2 cellular contexts compared by ENCODE assay signal in the genomic region with DNA sequence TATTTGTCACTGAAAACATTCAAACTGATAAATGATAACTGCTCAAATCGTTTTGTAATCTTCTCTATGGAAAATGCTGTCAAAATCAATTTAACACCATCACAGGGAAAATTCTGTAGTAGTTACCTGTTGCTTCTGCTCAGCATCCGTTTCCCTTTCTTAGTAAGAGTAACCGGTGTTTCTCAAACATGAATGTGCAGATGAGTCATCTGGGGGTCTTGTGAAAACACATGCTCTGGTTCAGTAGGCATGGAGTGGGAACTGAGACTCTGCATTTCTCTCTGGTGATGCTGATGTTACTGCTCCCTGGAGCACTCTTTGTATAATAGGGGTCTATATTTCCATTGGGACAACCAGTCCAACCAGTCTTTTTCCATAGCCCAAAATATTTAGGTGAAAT.
A peak's percentile ranks its signal among the peaks of the same experiment; 100 is the strongest.
TF ChIP-seq lines count a peak whose summit lies in the region.

No MANE protein-coding gene starts in this region.

TF ChIP-seq in GM12878, 131 proteins besides CTCF, POLR2A, EP300 and RAD21 (continued from another document):
- no peak for TF ChIP-seq PML (IDR thresholded peaks at IDR 0.05; ENCODE audit: low read length)
- TF ChIP-seq, protein P1, sequence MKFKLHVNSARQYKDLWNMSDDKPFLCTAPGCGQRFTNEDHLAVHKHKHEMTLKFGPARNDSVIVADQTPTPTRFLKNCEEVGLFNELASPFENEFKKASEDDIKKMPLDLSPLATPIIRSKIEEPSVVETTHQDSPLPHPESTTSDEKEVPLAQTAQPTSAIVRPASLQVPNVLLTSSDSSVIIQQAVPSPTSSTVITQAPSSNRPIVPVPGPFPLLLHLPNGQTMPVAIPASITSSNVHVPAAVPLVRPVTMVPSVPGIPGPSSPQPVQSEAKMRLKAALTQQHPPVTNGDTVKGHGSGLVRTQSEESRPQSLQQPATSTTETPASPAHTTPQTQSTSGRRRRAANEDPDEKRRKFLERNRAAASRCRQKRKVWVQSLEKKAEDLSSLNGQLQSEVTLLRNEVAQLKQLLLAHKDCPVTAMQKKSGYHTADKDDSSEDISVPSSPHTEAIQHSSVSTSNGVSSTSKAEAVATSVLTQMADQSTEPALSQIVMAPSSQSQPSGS (IDR thresholded peaks at IDR 0.05; ENCODE audit: low read length), result peak; percentile 58; the same call in 1 of the 2 replicates
- no peak for TF ChIP-seq ZZZ3 (IDR thresholded peaks at IDR 0.05; ENCODE audit: control insufficient read depth, insufficient read length, low read depth)
- no peak for TF ChIP-seq EGR1 (IDR thresholded peaks at IDR 0.05; ENCODE audit: borderline replicate concordance in 1 of 2, low read depth in 2 of 2, low read length in 2 of 2)
- no peak for TF ChIP-seq MYC (IDR thresholded peaks at IDR 0.05; ENCODE audit: insufficient read depth, insufficient read length, insufficient replicate concordance, low read length, severe bottlenecking)
- TF ChIP-seq MTA3 (IDR thresholded peaks at IDR 0.05; ENCODE audit: borderline replicate concordance, low read length), result 0 out of 2 replicates have a peak, but pooled peaks have one; percentile 40
- no peak for TF ChIP-seq CBFB (IDR thresholded peaks at IDR 0.05; ENCODE audit: low read depth)
- TF ChIP-seq, protein P2, sequence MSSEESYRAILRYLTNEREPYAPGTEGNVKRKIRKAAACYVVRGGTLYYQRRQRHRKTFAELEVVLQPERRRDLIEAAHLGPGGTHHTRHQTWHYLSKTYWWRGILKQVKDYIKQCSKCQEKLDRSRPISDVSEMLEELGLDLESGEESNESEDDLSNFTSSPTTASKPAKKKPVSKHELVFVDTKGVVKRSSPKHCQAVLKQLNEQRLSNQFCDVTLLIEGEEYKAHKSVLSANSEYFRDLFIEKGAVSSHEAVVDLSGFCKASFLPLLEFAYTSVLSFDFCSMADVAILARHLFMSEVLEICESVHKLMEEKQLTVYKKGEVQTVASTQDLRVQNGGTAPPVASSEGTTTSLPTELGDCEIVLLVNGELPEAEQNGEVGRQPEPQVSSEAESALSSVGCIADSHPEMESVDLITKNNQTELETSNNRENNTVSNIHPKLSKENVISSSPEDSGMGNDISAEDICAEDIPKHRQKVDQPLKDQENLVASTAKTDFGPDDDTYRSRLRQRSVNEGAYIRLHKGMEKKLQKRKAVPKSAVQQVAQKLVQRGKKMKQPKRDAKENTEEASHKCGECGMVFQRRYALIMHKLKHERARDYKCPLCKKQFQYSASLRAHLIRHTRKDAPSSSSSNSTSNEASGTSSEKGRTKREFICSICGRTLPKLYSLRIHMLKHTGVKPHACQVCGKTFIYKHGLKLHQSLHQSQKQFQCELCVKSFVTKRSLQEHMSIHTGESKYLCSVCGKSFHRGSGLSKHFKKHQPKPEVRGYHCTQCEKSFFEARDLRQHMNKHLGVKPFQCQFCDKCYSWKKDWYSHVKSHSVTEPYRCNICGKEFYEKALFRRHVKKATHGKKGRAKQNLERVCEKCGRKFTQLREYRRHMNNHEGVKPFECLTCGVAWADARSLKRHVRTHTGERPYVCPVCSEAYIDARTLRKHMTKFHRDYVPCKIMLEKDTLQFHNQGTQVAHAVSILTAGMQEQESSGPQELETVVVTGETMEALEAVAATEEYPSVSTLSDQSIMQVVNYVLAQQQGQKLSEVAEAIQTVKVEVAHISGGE (CRISPR knock-in tag; IDR thresholded peaks at IDR 0.05), result no peak
- TF ChIP-seq ZBED1 (IDR thresholded peaks at IDR 0.05; ENCODE audit: borderline replicate concordance), result no peak
- no peak for TF ChIP-seq CHD2 (IDR thresholded peaks at IDR 0.05; ENCODE audit: borderline replicate concordance, low read depth, low read length)
- TF ChIP-seq, protein P3, sequence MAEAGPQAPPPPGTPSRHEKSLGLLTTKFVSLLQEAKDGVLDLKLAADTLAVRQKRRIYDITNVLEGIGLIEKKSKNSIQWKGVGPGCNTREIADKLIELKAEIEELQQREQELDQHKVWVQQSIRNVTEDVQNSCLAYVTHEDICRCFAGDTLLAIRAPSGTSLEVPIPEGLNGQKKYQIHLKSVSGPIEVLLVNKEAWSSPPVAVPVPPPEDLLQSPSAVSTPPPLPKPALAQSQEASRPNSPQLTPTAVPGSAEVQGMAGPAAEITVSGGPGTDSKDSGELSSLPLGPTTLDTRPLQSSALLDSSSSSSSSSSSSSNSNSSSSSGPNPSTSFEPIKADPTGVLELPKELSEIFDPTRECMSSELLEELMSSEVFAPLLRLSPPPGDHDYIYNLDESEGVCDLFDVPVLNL (IDR thresholded peaks at IDR 0.05; ENCODE audit: low read depth, low read length), result no peak
- TF ChIP-seq SMARCA5 (IDR thresholded peaks at IDR 0.05), result no peak
- TF ChIP-seq SP1 (IDR thresholded peaks at IDR 0.05; ENCODE audit: low read depth, low read length), result no peak
- TF ChIP-seq SUZ12 (IDR thresholded peaks at IDR 0.05; ENCODE audit: unreplicated experiment), result no peak
- TF ChIP-seq, protein P4, sequence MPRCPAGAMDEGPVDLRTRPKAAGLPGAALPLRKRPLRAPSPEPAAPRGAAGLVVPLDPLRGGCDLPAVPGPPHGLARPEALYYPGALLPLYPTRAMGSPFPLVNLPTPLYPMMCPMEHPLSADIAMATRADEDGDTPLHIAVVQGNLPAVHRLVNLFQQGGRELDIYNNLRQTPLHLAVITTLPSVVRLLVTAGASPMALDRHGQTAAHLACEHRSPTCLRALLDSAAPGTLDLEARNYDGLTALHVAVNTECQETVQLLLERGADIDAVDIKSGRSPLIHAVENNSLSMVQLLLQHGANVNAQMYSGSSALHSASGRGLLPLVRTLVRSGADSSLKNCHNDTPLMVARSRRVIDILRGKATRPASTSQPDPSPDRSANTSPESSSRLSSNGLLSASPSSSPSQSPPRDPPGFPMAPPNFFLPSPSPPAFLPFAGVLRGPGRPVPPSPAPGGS (IDR thresholded peaks at IDR 0.05; ENCODE audit: borderline replicate concordance, insufficient read depth, low read depth, low read length, poor library complexity, severe bottlenecking), result no peak
- no peak for TF ChIP-seq TARDBP (IDR thresholded peaks at IDR 0.05; ENCODE audit: borderline replicate concordance)
- no peak for TF ChIP-seq MXI1 (IDR thresholded peaks at IDR 0.05; ENCODE audit: low read depth, low read length)
- no peak for TF ChIP-seq IKZF1 (conservative IDR thresholded peaks at IDR 0.05)
- no peak for TF ChIP-seq RFX5 (IDR thresholded peaks at IDR 0.05; ENCODE audit: low read depth, low read length)
- TF ChIP-seq BCL11A (IDR thresholded peaks at IDR 0.05; ENCODE audit: low read depth, low read length), result 0 out of 2 replicates have a peak, but pooled peaks have one; percentile 10
- peak; percentile 69 for TF ChIP-seq RUNX3 (IDR thresholded peaks at IDR 0.05; ENCODE audit: low read length)
- TF ChIP-seq JUNB (IDR thresholded peaks at IDR 0.05), result peak; percentile 77
- no peak for TF ChIP-seq SPI1 (IDR thresholded peaks at IDR 0.05; ENCODE audit: borderline replicate concordance, insufficient read depth, low read depth, low read length)
- TF ChIP-seq, protein P5, sequence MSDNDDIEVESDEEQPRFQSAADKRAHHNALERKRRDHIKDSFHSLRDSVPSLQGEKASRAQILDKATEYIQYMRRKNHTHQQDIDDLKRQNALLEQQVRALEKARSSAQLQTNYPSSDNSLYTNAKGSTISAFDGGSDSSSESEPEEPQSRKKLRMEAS (IDR thresholded peaks at IDR 0.05; ENCODE audit: low read depth, low read length), result no peak
- peak; percentile 17; the same call in 1 of the 2 replicates for TF ChIP-seq CREM (IDR thresholded peaks at IDR 0.05; ENCODE audit: low read depth)
- no peak for TF ChIP-seq ZNF207 (IDR thresholded peaks at IDR 0.05; ENCODE audit: borderline replicate concordance)
- TF ChIP-seq FOS (IDR thresholded peaks at IDR 0.05; ENCODE audit: borderline replicate concordance, extremely low read depth, insufficient read length), result no peak

TF ChIP-seq in WTC11, 78 proteins besides CTCF, POLR2A, EP300 and RAD21 (continued from another document):
- TF ChIP-seq, protein P6, sequence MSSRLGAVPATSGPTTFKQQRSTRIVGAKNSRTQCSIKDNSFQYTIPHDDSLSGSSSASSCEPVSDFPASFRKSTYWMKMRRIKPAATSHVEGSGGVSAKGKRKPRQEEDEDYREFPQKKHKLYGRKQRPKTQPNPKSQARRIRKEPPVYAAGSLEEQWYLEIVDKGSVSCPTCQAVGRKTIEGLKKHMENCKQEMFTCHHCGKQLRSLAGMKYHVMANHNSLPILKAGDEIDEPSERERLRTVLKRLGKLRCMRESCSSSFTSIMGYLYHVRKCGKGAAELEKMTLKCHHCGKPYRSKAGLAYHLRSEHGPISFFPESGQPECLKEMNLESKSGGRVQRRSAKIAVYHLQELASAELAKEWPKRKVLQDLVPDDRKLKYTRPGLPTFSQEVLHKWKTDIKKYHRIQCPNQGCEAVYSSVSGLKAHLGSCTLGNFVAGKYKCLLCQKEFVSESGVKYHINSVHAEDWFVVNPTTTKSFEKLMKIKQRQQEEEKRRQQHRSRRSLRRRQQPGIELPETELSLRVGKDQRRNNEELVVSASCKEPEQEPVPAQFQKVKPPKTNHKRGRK (CRISPR knock-in tag; IDR thresholded peaks at IDR 0.05; ENCODE audit: borderline replicate concordance), result no peak
- TF ChIP-seq, protein P7, sequence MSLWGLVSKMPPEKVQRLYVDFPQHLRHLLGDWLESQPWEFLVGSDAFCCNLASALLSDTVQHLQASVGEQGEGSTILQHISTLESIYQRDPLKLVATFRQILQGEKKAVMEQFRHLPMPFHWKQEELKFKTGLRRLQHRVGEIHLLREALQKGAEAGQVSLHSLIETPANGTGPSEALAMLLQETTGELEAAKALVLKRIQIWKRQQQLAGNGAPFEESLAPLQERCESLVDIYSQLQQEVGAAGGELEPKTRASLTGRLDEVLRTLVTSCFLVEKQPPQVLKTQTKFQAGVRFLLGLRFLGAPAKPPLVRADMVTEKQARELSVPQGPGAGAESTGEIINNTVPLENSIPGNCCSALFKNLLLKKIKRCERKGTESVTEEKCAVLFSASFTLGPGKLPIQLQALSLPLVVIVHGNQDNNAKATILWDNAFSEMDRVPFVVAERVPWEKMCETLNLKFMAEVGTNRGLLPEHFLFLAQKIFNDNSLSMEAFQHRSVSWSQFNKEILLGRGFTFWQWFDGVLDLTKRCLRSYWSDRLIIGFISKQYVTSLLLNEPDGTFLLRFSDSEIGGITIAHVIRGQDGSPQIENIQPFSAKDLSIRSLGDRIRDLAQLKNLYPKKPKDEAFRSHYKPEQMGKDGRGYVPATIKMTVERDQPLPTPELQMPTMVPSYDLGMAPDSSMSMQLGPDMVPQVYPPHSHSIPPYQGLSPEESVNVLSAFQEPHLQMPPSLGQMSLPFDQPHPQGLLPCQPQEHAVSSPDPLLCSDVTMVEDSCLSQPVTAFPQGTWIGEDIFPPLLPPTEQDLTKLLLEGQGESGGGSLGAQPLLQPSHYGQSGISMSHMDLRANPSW (CRISPR knock-in tag; conservative IDR thresholded peaks at IDR 0.05; ENCODE audit: low read depth), result no peak
- TF ChIP-seq, protein P8, sequence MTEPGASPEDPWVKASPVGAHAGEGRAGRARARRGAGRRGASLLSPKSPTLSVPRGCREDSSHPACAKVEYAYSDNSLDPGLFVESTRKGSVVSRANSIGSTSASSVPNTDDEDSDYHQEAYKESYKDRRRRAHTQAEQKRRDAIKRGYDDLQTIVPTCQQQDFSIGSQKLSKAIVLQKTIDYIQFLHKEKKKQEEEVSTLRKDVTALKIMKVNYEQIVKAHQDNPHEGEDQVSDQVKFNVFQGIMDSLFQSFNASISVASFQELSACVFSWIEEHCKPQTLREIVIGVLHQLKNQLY (CRISPR knock-in tag; IDR thresholded peaks at IDR 0.05), result no peak
- TF ChIP-seq NFE2L1 (CRISPR knock-in tag; IDR thresholded peaks at IDR 0.05) (no peak), ZNF317 (CRISPR knock-in tag; IDR thresholded peaks at IDR 0.05; ENCODE audit: borderline replicate concordance, low read depth) (no peak), RORB (CRISPR knock-in tag; IDR thresholded peaks at IDR 0.05) (no peak), IRF2 (CRISPR knock-in tag; IDR thresholded peaks at IDR 0.05; ENCODE audit: borderline replicate concordance, low read depth) (no peak), NR2C2 (CRISPR knock-in tag; IDR thresholded peaks at IDR 0.05) (no peak), ESRRA (CRISPR knock-in tag; IDR thresholded peaks at IDR 0.05; ENCODE audit: borderline replicate concordance) (no peak), MYBL2 (CRISPR knock-in tag; IDR thresholded peaks at IDR 0.05) (no peak), OVOL2 (CRISPR knock-in tag; IDR thresholded peaks at IDR 0.05; ENCODE audit: borderline replicate concordance) (no peak), ATF1 (CRISPR knock-in tag; IDR thresholded peaks at IDR 0.05) (no peak)
